ENCODE assay signal across 18 cellular contexts in genomic region chr14:99750746-99751450, GRCh38. TPM values are rescaled to one million over a fixed set of nuclear protein-coding genes. Genes with fewer than 3 reads are reported as not detected.
DNase-seq lines count a peak whose midpoint lies in the region; ATAC-seq and TF ChIP-seq lines count a peak whose summit lies in the region.
"Had no signal": no experiment of that assay in that cellular context is flagged by ENCODE, and none has a peak within 500 bp of the region (broad histone marks: within the 10 kb centered on the region; RNA-seq: fewer than 3 reads in every experiment).

No MANE protein-coding gene starts in this region.

- WGBS in ovary, 3 donors = 83 to 94% (median 93%) methylated on average over 11 of the region's 11 CpGs

- H3K27me3 Mint-ChIP-seq in endothelial cell (ENCODE audit: unreplicated experiment) (peaks cover 15% of the 10 kb centered on the region), nephron (ENCODE audit: low read depth) (peaks cover 42% of the 10 kb centered on the region), type B pancreatic cell (peaks cover 11% of the 10 kb centered on the region)

- ATAC-seq in Right ventricle myocardium inferior (no peak), GM19328 (IDR thresholded peaks at IDR 0.05; ENCODE audit: unreplicated experiment) (no peak)
- ATAC-seq: GM12878, GM23338, Panc1 had no signal

- TF ChIP-seq EP300 in ovary (IDR thresholded peaks at IDR 0.05) = no peak

- H3K27ac ChIP-seq in left ventricle myocardium inferior (replicated peaks) = peak overlapping the region; percentile 93
- no peak overlapping the region for H3K27ac ChIP-seq in ovary
- H3K27ac ChIP-seq: KMS-11 had no signal

- H3K4me1 ChIP-seq in left ventricle myocardium inferior (peaks cover 94% of the 10 kb centered on the region), ovary (ENCODE audit: insufficient read depth) (peaks cover 20% of the 10 kb centered on the region)

- intact Hi-C loops in left ventricle myocardium inferior (cut with micrococcal nuclease) (no loop called here), Right ventricle myocardium inferior (cut with DNase I) (loop anchor here (5.0 kb wide), 1 partner anchor 41 kb away; the partner anchor contains the start of gene EML1), ovary (cut with DNase I) (no loop called here)

- H3K4me1 Mint-ChIP-seq in endothelial cell (ENCODE audit: unreplicated experiment) (peaks cover 26% of the 10 kb centered on the region), nephron (peaks cover 67% of the 10 kb centered on the region), type B pancreatic cell (ENCODE audit: unreplicated experiment) (peaks cover 31% of the 10 kb centered on the region)

- no peaks in the 10 kb centered on the region for H3K9me3 Mint-ChIP-seq in endothelial cell (ENCODE audit: unreplicated experiment)
- H3K9me3 Mint-ChIP-seq in nephron = no peaks in the 10 kb centered on the region
- H3K9me3 Mint-ChIP-seq in type B pancreatic cell = no peaks in the 10 kb centered on the region
- H3K9me3 Mint-ChIP-seq: GM23338 had no signal

- no peak for DNase-seq in left ventricle myocardium inferior
- no peak for DNase-seq in Right ventricle myocardium inferior (ENCODE audit: missing footprints)
- DNase-seq in endothelial cell (ENCODE audit: low spot score) = no peak
- no peak for DNase-seq in type B pancreatic cell (ENCODE audit: extremely low spot score, unreplicated experiment)
- DNase-seq in GDM1 (lab: John Stamatoyannopoulos, UW) = no peak
- no peak for DNase-seq in ovary
- DNase-seq: C1 segment of cervical spinal cord, DND-41, NCI-H1048, NCI-H146, NCI-H2081 treated with DMSO at 0.1 percent for 48 hours, NCI-H524 had no signal

- no peaks in the 10 kb centered on the region for H3K36me3 Mint-ChIP-seq in endothelial cell (ENCODE audit: low read depth, unreplicated experiment)
- no peaks in the 10 kb centered on the region for H3K36me3 Mint-ChIP-seq in nephron (ENCODE audit: low read depth)
- H3K36me3 Mint-ChIP-seq in type B pancreatic cell = no peaks in the 10 kb centered on the region

- H3K27me3 ChIP-seq in left ventricle myocardium inferior (ENCODE audit: low read depth) (no peaks in the 10 kb centered on the region), ovary (no peaks in the 10 kb centered on the region)

- H3K4me3 ChIP-seq in left ventricle myocardium inferior (no peak overlapping the region), ovary (no peak overlapping the region)
- H3K4me3 ChIP-seq: GM12878, GM23338 had no signal

- H3K27ac Mint-ChIP-seq in endothelial cell (ENCODE audit: unreplicated experiment) (peak overlapping the region; percentile 84), nephron (peak overlapping the region in 2 of 3 experiments; percentile 24 to 50), type B pancreatic cell (peak overlapping the region; percentile 87)
- H3K27ac Mint-ChIP-seq: GM23338 had no signal

- H3K36me3 ChIP-seq in left ventricle myocardium inferior (no peaks in the 10 kb centered on the region), ovary (no peaks in the 10 kb centered on the region)

- no peak overlapping the region for H3K4me3 Mint-ChIP-seq in endothelial cell (ENCODE audit: unreplicated experiment)
- no peak overlapping the region for H3K4me3 Mint-ChIP-seq in nephron
- H3K4me3 Mint-ChIP-seq in type B pancreatic cell = no peak overlapping the region
- H3K4me3 Mint-ChIP-seq: GM23338 had no signal

- TF ChIP-seq POLR2A in ovary (IDR thresholded peaks at IDR 0.05) = no peak

- no peak for TF ChIP-seq CTCF in left ventricle myocardium inferior (IDR thresholded peaks at IDR 0.05; ENCODE audit: borderline replicate concordance)
- no peak for TF ChIP-seq CTCF in endothelial cell (IDR thresholded peaks at IDR 0.05; ENCODE audit: unreplicated experiment)
- TF ChIP-seq CTCF in nephron (IDR thresholded peaks at IDR 0.05; ENCODE audit: unreplicated experiment in 3 of 3) = no peak
- no peak for TF ChIP-seq CTCF in type B pancreatic cell (conservative IDR thresholded peaks at IDR 0.05)
- no peak for TF ChIP-seq CTCF in ovary (IDR thresholded peaks at IDR 0.05)

- H3K9me3 ChIP-seq in left ventricle myocardium inferior (replicated peaks) (no peaks in the 10 kb centered on the region), ovary (no peaks in the 10 kb centered on the region)

RNA-seq across cellular contexts. Expression of gene EML1, which starts 42.3 kb away (rescaled TPM):
- total RNA-seq in left ventricle myocardium inferior (33.3 TPM), Right ventricle myocardium inferior (49.6 TPM), endothelial cell (ENCODE audit: unreplicated experiment) (10.0 TPM), type B pancreatic cell (ENCODE audit: low replicate concordance) (45.7 and 73.8 TPM in 2 replicates), ovary (10 to 100 TPM in 3 of 7 donors, 1 to 10 TPM in 4; 4.4 to 22.3 (median 9.8) TPM)
- polyA plus RNA-seq in ovary = 10 to 100 TPM in 1 of 2 donors, 1 to 10 TPM in 1; 4.4 to 19.5 TPM

Comparison
In these comparisons a context has a peak if more than half of its experiments do, and no peak if none do; other contexts are left out.
1. H3K27ac Mint-ChIP-seq: peak in every context shown above with its lines; median percentile 87 in type B pancreatic cell; 84 in endothelial cell; 37 in nephron.